In genomic region chr14:79542121-79542520, GRCh38 we compare ENCODE assay signal across 11 cellular contexts.
"Had no signal": no experiment of that assay in that cellular context is flagged by ENCODE, and none has a peak within 500 bp of the region (broad histone marks: within the 10 kb centered on the region; RNA-seq: fewer than 3 reads in every experiment).

No MANE protein-coding gene starts in this region.

- H3K27me3 ChIP-seq: cardiac muscle cell, esophagus squamous epithelium, heart left ventricle, right lobe of liver had no signal

- ATAC-seq: left colon; lower lobe of right lung; right lobe of liver; stimulated activated naive CD8-positive, alpha-beta T cell treated with anti-CD3 and anti-CD28 coated beads, Interleukin-15, Interleukin-2, amounts not matched to agents 100 U/mL and 50 U/mL, for 24 hours had no signal

- H3K4me3 ChIP-seq: cardiac muscle cell, esophagus squamous epithelium, heart left ventricle, lower lobe of right lung, right lobe of liver had no signal

- DNase-seq: activated CD4-positive, alpha-beta T cell treated with anti-CD3 and anti-CD28 coated beads, Interleukin-2, amount 10 ng/mL, durations not matched to agents 24 days and 14 days; activated CD4-positive, CD25-positive, alpha-beta regulatory T cell; activated CD8-positive, alpha-beta memory T cell treated with anti-CD3 and anti-CD28 coated beads for 24 hours; activated naive CD8-positive, alpha-beta T cell treated with anti-CD3 and anti-CD28 coated beads for 36 hours; esophagus squamous epithelium; heart left ventricle; left colon; lower lobe of right lung; right lobe of liver; stimulated activated naive CD8-positive, alpha-beta T cell treated with anti-CD3 and anti-CD28 coated beads, Interleukin-15, Interleukin-2, amounts not matched to agents 100 U/mL and 50 U/mL, for 24 hours had no signal

- H3K36me3 ChIP-seq: cardiac muscle cell, esophagus squamous epithelium, heart left ventricle, lower lobe of right lung, right lobe of liver had no signal
